8 cellular contexts compared by ENCODE assay signal in genomic region chr7:42911482-42912447, GRCh38. TPM values are rescaled to one million over a fixed set of nuclear protein-coding genes. Genes with fewer than 3 reads are reported as not detected.
A peak's percentile ranks its signal among the peaks of the same experiment; 100 is the strongest.
DNase-seq lines count a peak whose midpoint lies in the region; ATAC-seq and TF ChIP-seq lines count a peak whose summit lies in the region.

Gene C7orf25 (minus strand): TSS chr7:42912070. CDS start chr7:42910900, 1,170 bp downstream.

- no peaks in the 10 kb centered on the region for H3K27me3 ChIP-seq in spleen (replicated peaks in 1 of 7)

- peak within 1 kb of the TSS; percentile 98 for H3K27ac Mint-ChIP-seq in WTC11
- peak within 1 kb of the TSS; percentile 84 to 96 (median 92) for H3K27ac Mint-ChIP-seq in immature natural killer cell

- no peaks in the 10 kb centered on the region for H3K27me3 Mint-ChIP-seq in WTC11 (ENCODE audit: low read depth)
- peaks cover 0 to 5% (median 0%) of the 10 kb centered on the region in 3 donors for H3K27me3 Mint-ChIP-seq in immature natural killer cell (ENCODE audit: low read depth in 3 of 3)

- peaks cover 37% of the 10 kb centered on the region for H3K36me3 Mint-ChIP-seq in WTC11
- peaks cover 0 to 12% (median 3%) of the 10 kb centered on the region in 3 donors for H3K36me3 Mint-ChIP-seq in immature natural killer cell

- ATAC-seq in GM18909 (IDR thresholded peaks at IDR 0.05; ENCODE audit: poor library complexity, unreplicated experiment), result peak; percentile 93
- ATAC-seq in HG03159 (IDR thresholded peaks at IDR 0.05; ENCODE audit: unreplicated experiment), result peak; percentile 92
- peak; percentile 89 for ATAC-seq in WTC11

- no peak for TF ChIP-seq POLR2A in spleen (IDR thresholded peaks at IDR 0.05)

- peak within 1 kb of the TSS; percentile 68 for H3K4me3 ChIP-seq in AG04449 (ENCODE audit: low read depth, low read length)
- H3K4me3 ChIP-seq in cardiac fibroblast (replicated peaks in 1 of 2; ENCODE audit: low read depth in 2 of 2, low read length in 2 of 2), result peak within 1 kb of the TSS; percentile 65 to 74
- H3K4me3 ChIP-seq in spleen, result peak within 1 kb of the TSS; percentile 73 to 95 (median 80)

- H3K4me1 Mint-ChIP-seq in WTC11 (peaks cover 36% of the 10 kb centered on the region), immature natural killer cell (peaks cover 36 to 51% of the 10 kb centered on the region in 2 donors)

- H3K36me3 ChIP-seq in spleen, result peaks cover 0 to 23% (median 11%) of the 10 kb centered on the region in 6 donors

- H3K4me3 Mint-ChIP-seq in WTC11 (peak within 1 kb of the TSS; percentile 96), immature natural killer cell (peak within 1 kb of the TSS; percentile 93 to 99 (median 97))

- CTCF ChIA-PET in AG04449 (lab: Yijun Ruan, JAX), result interaction anchor here (1.1 to 1.3 kb wide), 3 partner anchors 22 to 350 kb away, joined by 3 to 5 read pairs (median 3); no protein-coding TSS in a partner anchor
- CTCF ChIA-PET in WTC11 (lab: Charles Lee), result interaction anchor here (1.1 kb wide), 1 partner anchor 35 kb away, joined by 5 read pairs; no protein-coding TSS in a partner anchor

- H3K9me3 Mint-ChIP-seq in WTC11, result no peaks in the 10 kb centered on the region
- no peaks in the 10 kb centered on the region for H3K9me3 Mint-ChIP-seq in immature natural killer cell

- peaks cover 10 to 78% (median 36%) of the 10 kb centered on the region in 6 donors for H3K4me1 ChIP-seq in spleen

- H3K27ac ChIP-seq in spleen, result peak within 1 kb of the TSS; percentile 61 to 95 (median 86)

- DNase-seq in AG04449 (ENCODE audit: low read depth, low spot score) (no peak), NCI-H2227 (lab: John Stamatoyannopoulos, UW; ENCODE audit: unreplicated experiment) (peak; percentile 97), WTC11 (ENCODE audit: low spot score) (peak; percentile 98), cardiac fibroblast (ENCODE audit: low read depth in 2 of 2) (peak; percentile 92 to 95), immature natural killer cell (peak; percentile 94 to 95 (median 94)), spleen (peak; percentile 100)

- intact Hi-C loops in spleen (cut with DNase I; ENCODE audit: low total_unique reads), result no loop called here

- no peaks in the 10 kb centered on the region for H3K9me3 ChIP-seq in spleen

- POLR2A ChIA-PET in AG04449 (lab: Yijun Ruan, JAX) (interaction anchor here (0.5 to 0.9 kb wide), 2 partner anchors 20 to 224 kb away, joined by 3 to 5 read pairs; partner anchors contain the start of genes MRPL32 and PSMA2), WTC11 (lab: Charles Lee) (interaction anchor here (0.8 to 1.1 kb wide), 2 partner anchors 20 to 23 kb away, joined by 4 read pairs; partner anchors contain the start of gene PSMA2)

- TF ChIP-seq CTCF in AG04449 (IDR thresholded peaks at IDR 0.05; ENCODE audit: insufficient read depth, low read length, missing control alignments), result no peak
- no peak for TF ChIP-seq CTCF in WTC11 (IDR thresholded peaks at IDR 0.05)
- TF ChIP-seq CTCF in cardiac fibroblast (IDR thresholded peaks at IDR 0.05; ENCODE audit: low read depth, low read length), result no peak
- peak in 1 of 11 experiments; percentile 20 for TF ChIP-seq CTCF in spleen (IDR thresholded peaks at IDR 0.05 in 8 of 11, conservative IDR thresholded peaks at IDR 0.05 in 3 of 11)

- WGBS in spleen, 5 donors, result 0 to 1% (median 0%) methylated on average over 19 to 94 of the region's 94 CpGs

TF ChIP-seq in WTC11, 78 proteins besides CTCF, POLR2A, EP300 and RAD21 (continues in another document):
- TF ChIP-seq PRDM15 (CRISPR knock-in tag; IDR thresholded peaks at IDR 0.05), result peak; percentile 60
- TF ChIP-seq TP53 (CRISPR knock-in tag; IDR thresholded peaks at IDR 0.05), result peak; percentile 91; the same call in 1 of the 2 replicates
- TF ChIP-seq PREB (CRISPR knock-in tag; IDR thresholded peaks at IDR 0.05; ENCODE audit: borderline replicate concordance), result 0 out of 2 replicates have a peak, but pooled peaks have one; percentile 31
- no peak; the same call in 1 of the 2 replicates for TF ChIP-seq TEAD4 (CRISPR knock-in tag; IDR thresholded peaks at IDR 0.05)
- peak; percentile 83 for TF ChIP-seq SP1 (CRISPR knock-in tag; conservative IDR thresholded peaks at IDR 0.05)
- no peak for TF ChIP-seq ZNF532 (CRISPR knock-in tag; IDR thresholded peaks at IDR 0.05; ENCODE audit: borderline replicate concordance)
- peak; percentile 78; the same call in 1 of the 2 replicates for TF ChIP-seq CREM (CRISPR knock-in tag; IDR thresholded peaks at IDR 0.05)

RNA-seq across cellular contexts. Expression of gene C7orf25, which starts in this region (rescaled TPM):
- total RNA-seq in WTC11 (2021), result 4.7 to 5.5 TPM (median 5.5 TPM) in 3 replicates
- 10 to 100 TPM in 1 of 3 donors, 1 to 10 TPM in 1, under 1 TPM in 1; 0.39 to 17.7 (median 4.1) TPM for polyA plus RNA-seq in immature natural killer cell
- 10 to 100 TPM in 1 of 7 donors, 1 to 10 TPM in 6; 4.4 to 19.5 (median 6.5) TPM for total RNA-seq in spleen
- polyA plus RNA-seq in spleen, result 1 to 10 TPM; 1.7 to 4.0 (median 2.8) TPM
